In genomic region chr1:209768354-209768774, GRCh38 we compare ENCODE assay signal across 9 cellular contexts. TPM values are rescaled to one million over a fixed set of nuclear protein-coding genes. Genes with fewer than 3 reads are reported as not detected.
DNase-seq lines count a peak whose midpoint lies in the region; ATAC-seq, FAIRE-seq and TF ChIP-seq lines count a peak whose summit lies in the region.
"Had no signal": no experiment of that assay in that cellular context is flagged by ENCODE, and none has a peak within 500 bp of the region (broad histone marks: within the 10 kb centered on the region; RNA-seq: fewer than 3 reads in every experiment).

No MANE protein-coding gene starts in this region.

- TF ChIP-seq EP300 in HepG2 (IDR thresholded peaks at IDR 0.05; ENCODE audit: low read depth in 2 of 2, low read length in 2 of 2) (no peak), HepG2 (CRISPR knock-in tag; IDR thresholded peaks at IDR 0.05; ENCODE audit: borderline replicate concordance) (no peak)

- TF ChIP-seq POLR2A in breast epithelium (IDR thresholded peaks at IDR 0.05) (no peak), HepG2 (IDR thresholded peaks at IDR 0.05; ENCODE audit: insufficient read depth in 1 of 2, low read depth in 2 of 2, low read length in 2 of 2) (no peak)

- H3K79me2 ChIP-seq in HepG2 (ENCODE audit: insufficient read depth, low read length): no peaks in the 10 kb centered on the region

- H3K27me3 Mint-ChIP-seq in MCF 10A (ENCODE audit: insufficient read depth, unreplicated experiment): no peaks in the 10 kb centered on the region
- no peaks in the 10 kb centered on the region for H3K27me3 Mint-ChIP-seq in stimulated activated memory B cell treated with anti-CD40 and anti-IgM and Interleukin-4, amounts not matched to agents 10 μg/mL and 1 μg/mL and 100 μg/mL, for 72 hours

- no peak overlapping the region for H3K9ac ChIP-seq in HepG2 (ENCODE audit: insufficient read depth, low read depth, low read length)

- ATAC-seq in HG03469 (IDR thresholded peaks at IDR 0.05; ENCODE audit: unreplicated experiment) (peak; percentile 83), HepG2 (no peak)
- peak; percentile 98 for ATAC-seq in stimulated activated memory B cell treated with anti-CD40 and anti-IgM and Interleukin-4, amounts not matched to agents 10 μg/mL and 1 μg/mL and 100 μg/mL, for 72 hours

- H3K4me1 Mint-ChIP-seq in MCF 10A (ENCODE audit: insufficient read depth, unreplicated experiment): peaks cover 17% of the 10 kb centered on the region
- peaks cover 29% of the 10 kb centered on the region for H3K4me1 Mint-ChIP-seq in stimulated activated memory B cell treated with anti-CD40 and anti-IgM and Interleukin-4, amounts not matched to agents 10 μg/mL and 1 μg/mL and 100 μg/mL, for 72 hours
- H3K4me1 Mint-ChIP-seq: brain had no signal

- CTCF ChIA-PET in MCF 10A (lab: Yijun Ruan, JAX) (interaction anchor here (0.5 to 2.6 kb wide), 11 partner anchors 7 to 332 kb away, joined by 3 to 15 read pairs (median 3); no protein-coding TSS in a partner anchor), HepG2 (lab: Yijun Ruan, JAX; ENCODE audit: low intra/inter-chr PET ratio, low total read pairs) (no interaction called here)

- H3K4me1 ChIP-seq in breast epithelium (peaks cover 0 to 8% of the 10 kb centered on the region in 2 donors), HepG2 (ENCODE audit: insufficient read depth, low read length) (no peaks in the 10 kb centered on the region)

- H3K27ac ChIP-seq in breast epithelium (peak overlapping the region; percentile 77 to 84), HepG2 (ENCODE audit: extremely low read length, insufficient read depth, low read length) (no peak overlapping the region)

- no peaks in the 10 kb centered on the region for H3K9me3 ChIP-seq in breast epithelium
- peaks cover 8% of the 10 kb centered on the region; the same call in 1 of the 2 replicates for H3K9me3 ChIP-seq in HepG2 (ENCODE audit: low read length)

- H3K4me3 ChIP-seq in breast epithelium: peak overlapping the region in 1 of 3 donors; percentile 14
- no peak overlapping the region for H3K4me3 ChIP-seq in HepG2 (replicated peaks in 1 of 3; ENCODE audit: insufficient read depth in 1 of 3, low read depth in 2 of 3, low read length in 3 of 3)

- no peaks in the 10 kb centered on the region for H3K9me3 Mint-ChIP-seq in MCF 10A (ENCODE audit: unreplicated experiment)
- no peaks in the 10 kb centered on the region for H3K9me3 Mint-ChIP-seq in stimulated activated memory B cell treated with anti-CD40 and anti-IgM and Interleukin-4, amounts not matched to agents 10 μg/mL and 1 μg/mL and 100 μg/mL, for 72 hours
- H3K9me3 Mint-ChIP-seq: brain had no signal

- intact Hi-C loops in breast epithelium (cut with DNase I; ENCODE audit: low total_unique reads): no loop called here
- intact Hi-C loops in MCF 10A (cut with micrococcal nuclease): no loop called here
- intact Hi-C loops in HepG2 (cut with micrococcal nuclease; ENCODE audit: unreplicated experiment): no loop called here

- H3K36me3 ChIP-seq in breast epithelium: no peaks in the 10 kb centered on the region
- H3K36me3 ChIP-seq in HepG2 (replicated peaks in 1 of 2; ENCODE audit: control insufficient read depth in 1 of 2, insufficient read depth in 2 of 2, low read length in 2 of 2): no peaks in the 10 kb centered on the region

- in situ Hi-C loops in HepG2 (cut with HindIII; ENCODE audit: extremely low pct_ligation_motif_present, low pct_unique_long_range_greater_than_20kb): no loop called here

- FAIRE-seq in HepG2 (lab: Jason Lieb, UNC): no peak

- POLR2A ChIA-PET in MCF 10A (lab: Yijun Ruan, JAX) (interaction anchor here (1.1 to 5.7 kb wide), 7 partner anchors 9 to 151 kb away, joined by 3 to 37 read pairs (median 7); partner anchors contain the start of genes C1orf74, IRF6 and UTP25), HepG2 (lab: Yijun Ruan, JAX) (no interaction called here)

- 23% methylated on average over 6 of the region's 9 CpGs for WGBS in HepG2 (ENCODE audit: low lambda C conversion rate)

- no peaks in the 10 kb centered on the region for H4K20me1 ChIP-seq in HepG2 (ENCODE audit: insufficient read depth, low read length)

- H2AFZ ChIP-seq in HepG2 (ENCODE audit: low read length): no peak overlapping the region

- no peak overlapping the region for H3K27ac Mint-ChIP-seq in MCF 10A (ENCODE audit: low read depth, unreplicated experiment)
- H3K27ac Mint-ChIP-seq in stimulated activated memory B cell treated with anti-CD40 and anti-IgM and Interleukin-4, amounts not matched to agents 10 μg/mL and 1 μg/mL and 100 μg/mL, for 72 hours: no peak overlapping the region
- H3K27ac Mint-ChIP-seq: brain had no signal

- H3K27me3 ChIP-seq in breast epithelium: no peaks in the 10 kb centered on the region
- H3K27me3 ChIP-seq in HepG2 (ENCODE audit: control insufficient read depth in 1 of 2, insufficient read depth in 2 of 2, low read length in 2 of 2): peaks cover 1 to 6% of the 10 kb centered on the region in 2 experiments; a peak in 2 of 5 replicates

- DNase-seq in breast epithelium (ENCODE audit: low spot score in 2 of 2) (no peak), MCF 10A (ENCODE audit: unreplicated experiment) (no peak), HepG2 (ENCODE audit: low spot score) (no peak), NCI-H524 treated with DMSO at 0.1 percent for 48 hours (lab: John Stamatoyannopoulos, UW) (no peak), SW 1271 (lab: John Stamatoyannopoulos, UW) (no peak)
- DNase-seq in activated CD8-positive, alpha-beta memory T cell treated with anti-CD3 and anti-CD28 coated beads for 48 hours (ENCODE audit: low read depth in 2 of 3, low spot score in 2 of 3): peak; percentile 45 to 70 (median 63)

- TF ChIP-seq CTCF in breast epithelium (IDR thresholded peaks at IDR 0.05) (no peak), MCF 10A (IDR thresholded peaks at IDR 0.05; ENCODE audit: unreplicated experiment) (no peak), HepG2 (CRISPR knock-in tag; IDR thresholded peaks at IDR 0.05) (no peak)

- no peak for TF ChIP-seq RAD21 in HepG2 (CRISPR knock-in tag; IDR thresholded peaks at IDR 0.05)

- H3K4me3 Mint-ChIP-seq in MCF 10A (ENCODE audit: unreplicated experiment): no peak overlapping the region
- no peak overlapping the region for H3K4me3 Mint-ChIP-seq in stimulated activated memory B cell treated with anti-CD40 and anti-IgM and Interleukin-4, amounts not matched to agents 10 μg/mL and 1 μg/mL and 100 μg/mL, for 72 hours
- H3K4me3 Mint-ChIP-seq: brain had no signal

- H3K4me2 ChIP-seq in HepG2 (ENCODE audit: low read depth, low read length): no peak overlapping the region

- no peaks in the 10 kb centered on the region for H3K36me3 Mint-ChIP-seq in MCF 10A (ENCODE audit: insufficient read depth, unreplicated experiment)
- H3K36me3 Mint-ChIP-seq in stimulated activated memory B cell treated with anti-CD40 and anti-IgM and Interleukin-4, amounts not matched to agents 10 μg/mL and 1 μg/mL and 100 μg/mL, for 72 hours: peaks cover 50% of the 10 kb centered on the region
- H3K36me3 Mint-ChIP-seq: brain had no signal

- no TSS peak for BruUV-seq in MCF 10A (replicated peaks; lab: Mats Ljungman, UMichigan)
- no TSS peak for BruUV-seq in HepG2 (replicated peaks; lab: Mats Ljungman, UMichigan)

RNA-seq across cellular contexts. Expression of gene TRAF3IP3, which starts 12.5 kb away (rescaled TPM):
- total RNA-seq in breast epithelium: 1 to 10 TPM; 3.6 to 4.6 (median 4.4) TPM
- not detected in 2 replicates for total RNA-seq in MCF 10A (2022)
- total RNA-seq in HepG2 (2016; rRNA removed; fragmentation: Illumina TruSeq; extraction: Trizol): not detected in 2 replicates
- total RNA-seq in HepG2 (2016; cell fraction: cytosol; rRNA removed; fragmentation: Illumina TruSeq; extraction: Trizol; ENCODE audit: low read depth): not detected in 2 replicates
- not detected in 2 replicates for total RNA-seq in HepG2 (2016; cell fraction: insoluble cytoplasmic fraction; rRNA removed; fragmentation: Illumina TruSeq; extraction: Trizol)
- not detected in 2 replicates for total RNA-seq in HepG2 (2016; cell fraction: membrane; rRNA removed; fragmentation: Illumina TruSeq; extraction: Trizol)
- not detected in 2 replicates for total RNA-seq in HepG2 (2016; cell fraction: nucleus; rRNA removed; fragmentation: Illumina TruSeq; extraction: Trizol)
- polyA plus RNA-seq in HepG2 (2011; rRNA removed): not detected in 2 replicates
- not detected in 2 replicates for polyA plus RNA-seq in HepG2 (2011; cell fraction: cytosol; rRNA removed)
- polyA plus RNA-seq in HepG2 (2011; cell fraction: nucleus; rRNA removed): 0.12 TPM in 1 of 2 replicates, not detected in the other
- polyA plus RNA-seq in HepG2 (2012): 0.07 TPM in 1 of 2 replicates, not detected in the other
- not detected in 2 replicates for polyA plus RNA-seq in HepG2 (2016; cell fraction: cytosol; fragmentation: Illumina TruSeq; extraction: Trizol; ENCODE audit: low read depth)
- not detected in 2 replicates for polyA plus RNA-seq in HepG2 (2016; cell fraction: insoluble cytoplasmic fraction; fragmentation: Illumina TruSeq; extraction: Trizol; ENCODE audit: low read depth)
- polyA plus RNA-seq in HepG2 (2016; cell fraction: membrane; fragmentation: Illumina TruSeq; extraction: Trizol; ENCODE audit: low read depth): not detected in 2 replicates
- not detected in 2 replicates for polyA plus RNA-seq in HepG2 (2016; cell fraction: nucleus; fragmentation: Illumina TruSeq; extraction: Trizol; ENCODE audit: insufficient read depth, low read depth)
- polyA minus RNA-seq in HepG2 (2011; rRNA and poly(A)+ RNA removed; ENCODE audit: low replicate concordance): not detected in 2 replicates
- polyA minus RNA-seq in HepG2 (2011; cell fraction: cytosol; rRNA and poly(A)+ RNA removed): not detected in 2 replicates
- not detected in 2 replicates for polyA minus RNA-seq in HepG2 (2011; cell fraction: nucleus; rRNA and poly(A)+ RNA removed)

RNA-seq across cellular contexts. Expression of gene C1orf74, which starts 16.0 kb away (rescaled TPM):
- 1 to 10 TPM in 2 of 3 donors, under 1 TPM in 1; 0.64 to 3.1 (median 2.0) TPM for total RNA-seq in breast epithelium
- 6.8 and 7.1 TPM in 2 replicates for total RNA-seq in MCF 10A (2022)
- total RNA-seq in HepG2 (2016; rRNA removed; fragmentation: Illumina TruSeq; extraction: Trizol): 0.71 and 0.98 TPM in 2 replicates
- total RNA-seq in HepG2 (2016; cell fraction: cytosol; rRNA removed; fragmentation: Illumina TruSeq; extraction: Trizol; ENCODE audit: low read depth): 0.26 and 0.30 TPM in 2 replicates
- total RNA-seq in HepG2 (2016; cell fraction: insoluble cytoplasmic fraction; rRNA removed; fragmentation: Illumina TruSeq; extraction: Trizol): 1.0 and 1.1 TPM in 2 replicates
- 0.38 and 0.71 TPM in 2 replicates for total RNA-seq in HepG2 (2016; cell fraction: membrane; rRNA removed; fragmentation: Illumina TruSeq; extraction: Trizol)
- 0.72 and 0.81 TPM in 2 replicates for total RNA-seq in HepG2 (2016; cell fraction: nucleus; rRNA removed; fragmentation: Illumina TruSeq; extraction: Trizol)
- 0.33 and 0.40 TPM in 2 replicates for polyA plus RNA-seq in HepG2 (2011; rRNA removed)
- polyA plus RNA-seq in HepG2 (2011; cell fraction: cytosol; rRNA removed): 0.27 and 0.40 TPM in 2 replicates
- 0.27 and 0.28 TPM in 2 replicates for polyA plus RNA-seq in HepG2 (2011; cell fraction: nucleus; rRNA removed)
- 0.37 and 0.51 TPM in 2 replicates for polyA plus RNA-seq in HepG2 (2012)
- 0.05 and 0.06 TPM in 2 replicates for polyA plus RNA-seq in HepG2 (2016; cell fraction: cytosol; fragmentation: Illumina TruSeq; extraction: Trizol; ENCODE audit: low read depth)
- 0.51 and 0.69 TPM in 2 replicates for polyA plus RNA-seq in HepG2 (2016; cell fraction: insoluble cytoplasmic fraction; fragmentation: Illumina TruSeq; extraction: Trizol; ENCODE audit: low read depth)
- polyA plus RNA-seq in HepG2 (2016; cell fraction: membrane; fragmentation: Illumina TruSeq; extraction: Trizol; ENCODE audit: low read depth): 0.10 and 0.13 TPM in 2 replicates
- polyA plus RNA-seq in HepG2 (2016; cell fraction: nucleus; fragmentation: Illumina TruSeq; extraction: Trizol; ENCODE audit: insufficient read depth, low read depth): 0.37 and 0.45 TPM in 2 replicates
- polyA minus RNA-seq in HepG2 (2011; rRNA and poly(A)+ RNA removed; ENCODE audit: low replicate concordance): 0.56 and 3.8 TPM in 2 replicates
- 0.40 and 0.62 TPM in 2 replicates for polyA minus RNA-seq in HepG2 (2011; cell fraction: cytosol; rRNA and poly(A)+ RNA removed)
- 1.4 and 1.6 TPM in 2 replicates for polyA minus RNA-seq in HepG2 (2011; cell fraction: nucleus; rRNA and poly(A)+ RNA removed)

RNA-seq across cellular contexts. Expression of gene IRF6, which starts 37.6 kb away (rescaled TPM):
- total RNA-seq in breast epithelium (10 to 100 TPM in 2 of 3 donors, 1 to 10 TPM in 1; 1.9 to 81.8 (median 42.9) TPM), MCF 10A (2022) (87.8 and 106 TPM in 2 replicates), HepG2 (2016; rRNA removed; fragmentation: Illumina TruSeq; extraction: Trizol) (0.02 TPM in 1 of 2 replicates, not detected in the other)
- total RNA-seq in HepG2 (2016; cell fraction: cytosol; rRNA removed; fragmentation: Illumina TruSeq; extraction: Trizol; ENCODE audit: low read depth): not detected in 2 replicates
- not detected in 2 replicates for total RNA-seq in HepG2 (2016; cell fraction: insoluble cytoplasmic fraction; rRNA removed; fragmentation: Illumina TruSeq; extraction: Trizol)
- total RNA-seq in HepG2 (2016; cell fraction: membrane; rRNA removed; fragmentation: Illumina TruSeq; extraction: Trizol): not detected in 2 replicates
- total RNA-seq in HepG2 (2016; cell fraction: nucleus; rRNA removed; fragmentation: Illumina TruSeq; extraction: Trizol): not detected in 2 replicates
- polyA plus RNA-seq in HepG2 (2011; rRNA removed): 0.05 TPM in 1 of 2 replicates, not detected in the other
- 0.01 and 0.05 TPM in 2 replicates for polyA plus RNA-seq in HepG2 (2011; cell fraction: cytosol; rRNA removed)
- polyA plus RNA-seq in HepG2 (2011; cell fraction: nucleus; rRNA removed): not detected in 2 replicates
- not detected in 2 replicates for polyA plus RNA-seq in HepG2 (2012)
- polyA plus RNA-seq in HepG2 (2016; cell fraction: cytosol; fragmentation: Illumina TruSeq; extraction: Trizol; ENCODE audit: low read depth): not detected in 2 replicates
- not detected in 2 replicates for polyA plus RNA-seq in HepG2 (2016; cell fraction: insoluble cytoplasmic fraction; fragmentation: Illumina TruSeq; extraction: Trizol; ENCODE audit: low read depth)
- polyA plus RNA-seq in HepG2 (2016; cell fraction: membrane; fragmentation: Illumina TruSeq; extraction: Trizol; ENCODE audit: low read depth): not detected in 2 replicates
- not detected in 2 replicates for polyA plus RNA-seq in HepG2 (2016; cell fraction: nucleus; fragmentation: Illumina TruSeq; extraction: Trizol; ENCODE audit: insufficient read depth, low read depth)
- 0.70 TPM in 1 of 2 replicates, not detected in the other for polyA minus RNA-seq in HepG2 (2011; rRNA and poly(A)+ RNA removed; ENCODE audit: low replicate concordance)
- not detected in 2 replicates for polyA minus RNA-seq in HepG2 (2011; cell fraction: cytosol; rRNA and poly(A)+ RNA removed)
- not detected in 2 replicates for polyA minus RNA-seq in HepG2 (2011; cell fraction: nucleus; rRNA and poly(A)+ RNA removed)

RNA-seq across cellular contexts. Expression of gene UTP25, which starts 59.4 kb away (rescaled TPM):
- total RNA-seq in breast epithelium: 10 to 100 TPM in 2 of 3 donors, 1 to 10 TPM in 1; 6.4 to 15.5 (median 11.1) TPM
- total RNA-seq in MCF 10A (2022): 20.4 and 23.8 TPM in 2 replicates
- 5.7 and 6.6 TPM in 2 replicates for total RNA-seq in HepG2 (2016; rRNA removed; fragmentation: Illumina TruSeq; extraction: Trizol)
- total RNA-seq in HepG2 (2016; cell fraction: cytosol; rRNA removed; fragmentation: Illumina TruSeq; extraction: Trizol; ENCODE audit: low read depth): 0.53 and 0.81 TPM in 2 replicates
- 5.6 and 6.7 TPM in 2 replicates for total RNA-seq in HepG2 (2016; cell fraction: insoluble cytoplasmic fraction; rRNA removed; fragmentation: Illumina TruSeq; extraction: Trizol)
- total RNA-seq in HepG2 (2016; cell fraction: membrane; rRNA removed; fragmentation: Illumina TruSeq; extraction: Trizol): 1.3 and 1.5 TPM in 2 replicates
- total RNA-seq in HepG2 (2016; cell fraction: nucleus; rRNA removed; fragmentation: Illumina TruSeq; extraction: Trizol): 8.4 and 8.5 TPM in 2 replicates
- 4.4 and 4.8 TPM in 2 replicates for polyA plus RNA-seq in HepG2 (2011; rRNA removed)
- polyA plus RNA-seq in HepG2 (2011; cell fraction: cytosol; rRNA removed): 2.2 and 3.6 TPM in 2 replicates
- polyA plus RNA-seq in HepG2 (2011; cell fraction: nucleus; rRNA removed): 4.4 and 4.6 TPM in 2 replicates
- polyA plus RNA-seq in HepG2 (2012): 3.8 and 4.2 TPM in 2 replicates
- polyA plus RNA-seq in HepG2 (2016; cell fraction: cytosol; fragmentation: Illumina TruSeq; extraction: Trizol; ENCODE audit: low read depth): 0.15 and 0.20 TPM in 2 replicates
- 5.4 and 5.9 TPM in 2 replicates for polyA plus RNA-seq in HepG2 (2016; cell fraction: insoluble cytoplasmic fraction; fragmentation: Illumina TruSeq; extraction: Trizol; ENCODE audit: low read depth)
- 0.49 and 0.59 TPM in 2 replicates for polyA plus RNA-seq in HepG2 (2016; cell fraction: membrane; fragmentation: Illumina TruSeq; extraction: Trizol; ENCODE audit: low read depth)
- 4.6 and 5.1 TPM in 2 replicates for polyA plus RNA-seq in HepG2 (2016; cell fraction: nucleus; fragmentation: Illumina TruSeq; extraction: Trizol; ENCODE audit: insufficient read depth, low read depth)
- polyA minus RNA-seq in HepG2 (2011; rRNA and poly(A)+ RNA removed; ENCODE audit: low replicate concordance): 7.4 and 25.4 TPM in 2 replicates
- 2.7 and 4.1 TPM in 2 replicates for polyA minus RNA-seq in HepG2 (2011; cell fraction: cytosol; rRNA and poly(A)+ RNA removed)
- 24.7 and 28.3 TPM in 2 replicates for polyA minus RNA-seq in HepG2 (2011; cell fraction: nucleus; rRNA and poly(A)+ RNA removed)

Comparison
In these comparisons a context has a peak if more than half of its experiments do, and no peak if none do; other contexts are left out.
1. DNase-seq: peak in activated CD8-positive, alpha-beta memory T cell treated with anti-CD3 and anti-CD28 coated beads for 48 hours (3 of 3); none in breast epithelium (0 of 2), MCF 10A (single experiment), HepG2 (single experiment), NCI-H524 treated with DMSO at 0.1 percent for 48 hours (single experiment) and SW 1271 (0 of 2).